ENCODE assay signal across 11 cellular contexts in the genomic region with DNA sequence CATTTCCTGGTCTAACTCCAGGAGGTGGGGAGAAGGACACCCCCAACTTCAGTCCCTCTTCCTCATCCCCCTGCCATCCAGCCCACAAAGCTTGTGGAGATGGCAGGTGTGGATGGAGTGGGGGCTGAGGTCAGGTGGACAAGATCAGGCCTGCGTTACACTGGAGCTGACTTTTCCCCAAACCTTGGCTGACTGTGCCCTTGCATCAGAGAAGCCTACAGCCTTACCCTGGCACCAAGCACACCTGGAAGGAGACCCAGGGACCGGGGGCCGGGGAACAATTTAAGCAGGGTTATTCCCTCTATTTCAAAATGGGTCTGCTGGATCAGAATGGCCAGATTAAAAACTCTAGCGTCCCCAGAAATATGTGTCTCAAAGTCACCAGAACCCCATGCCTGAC. TPM values are rescaled to one million over a fixed set of nuclear protein-coding genes. Genes with fewer than 3 reads are reported as not detected.
DNase-seq lines count a peak whose midpoint lies in the region; ATAC-seq and TF ChIP-seq lines count a peak whose summit lies in the region.
"Had no signal": no experiment of that assay in that cellular context is flagged by ENCODE, and none has a peak within 500 bp of the region (broad histone marks: within the 10 kb centered on the region; RNA-seq: fewer than 3 reads in every experiment).

No MANE protein-coding gene starts in this region.

- H3K27me3 ChIP-seq in RWPE2 (ENCODE audit: insufficient read depth, poor library complexity, severe bottlenecking), result no peaks in the 10 kb centered on the region
- no peaks in the 10 kb centered on the region for H3K27me3 ChIP-seq in skeletal muscle tissue (ENCODE audit: control insufficient read depth in 3 of 3, insufficient read depth in 3 of 3, low read length in 3 of 3)
- H3K27me3 ChIP-seq: upper lobe of right lung had no signal

- H3K36me3 ChIP-seq in RWPE2 (ENCODE audit: low read depth) (peaks cover 4% of the 10 kb centered on the region; the same call in 1 of the 2 replicates), skeletal muscle tissue (ENCODE audit: control insufficient read depth in 3 of 3, insufficient read depth in 3 of 3, low read length in 3 of 3) (no peaks in the 10 kb centered on the region)
- H3K36me3 ChIP-seq: HAP-1, upper lobe of right lung had no signal

- H3K4me3 Mint-ChIP-seq in activated CD4-positive, alpha-beta T cell treated with anti-CD3 and anti-CD28 coated beads, Interleukin-2, amount 10 ng/mL, durations not matched to agents 24 days and 14 days, result peak overlapping the region; percentile 85

- TF ChIP-seq CTCF in RWPE2 (IDR thresholded peaks at IDR 0.05; ENCODE audit: poor library complexity, severe bottlenecking), result no peak

- H3K4me3 ChIP-seq in RWPE2 (ENCODE audit: severe bottlenecking) (no peak overlapping the region), skeletal muscle tissue (ENCODE audit: low read length in 3 of 3) (peak overlapping the region in 2 of 3 donors; percentile 12 to 29)

- peaks cover 5% of the 10 kb centered on the region for H3K36me3 Mint-ChIP-seq in activated CD4-positive, alpha-beta T cell treated with anti-CD3 and anti-CD28 coated beads, Interleukin-2, amount 10 ng/mL, durations not matched to agents 24 days and 14 days (ENCODE audit: low read depth)

- intact Hi-C loops in activated CD4-positive, alpha-beta T cell treated with anti-CD3 and anti-CD28 coated beads, Interleukin-2, amount 10 ng/mL, durations not matched to agents 24 days and 14 days (cut with micrococcal nuclease), result loop anchor here (1.0 kb wide), 1 partner anchor 35 kb away; no protein-coding TSS in a partner anchor

- H3K4me1 ChIP-seq in RWPE2 (ENCODE audit: insufficient read depth, poor library complexity, severe bottlenecking) (peaks cover 21% of the 10 kb centered on the region), skeletal muscle tissue (ENCODE audit: control insufficient read depth in 3 of 3, insufficient read depth in 3 of 3, low read length in 3 of 3) (peaks cover 57 to 91% (median 84%) of the 10 kb centered on the region in 3 donors)

- no peaks in the 10 kb centered on the region for H3K27me3 Mint-ChIP-seq in activated CD4-positive, alpha-beta T cell treated with anti-CD3 and anti-CD28 coated beads, Interleukin-2, amount 10 ng/mL, durations not matched to agents 24 days and 14 days

- no peaks in the 10 kb centered on the region for H3K9me3 Mint-ChIP-seq in activated CD4-positive, alpha-beta T cell treated with anti-CD3 and anti-CD28 coated beads, Interleukin-2, amount 10 ng/mL, durations not matched to agents 24 days and 14 days

- no peak overlapping the region for H3K27ac Mint-ChIP-seq in activated CD4-positive, alpha-beta T cell treated with anti-CD3 and anti-CD28 coated beads, Interleukin-2, amount 10 ng/mL, durations not matched to agents 24 days and 14 days

- H3K4me1 Mint-ChIP-seq in activated CD4-positive, alpha-beta T cell treated with anti-CD3 and anti-CD28 coated beads, Interleukin-2, amount 10 ng/mL, durations not matched to agents 24 days and 14 days, result peaks cover 33% of the 10 kb centered on the region

- H3K9me3 ChIP-seq in RWPE2 (ENCODE audit: severe bottlenecking) (no peaks in the 10 kb centered on the region), skeletal muscle tissue (ENCODE audit: control insufficient read depth in 3 of 3, low read length in 3 of 3) (no peaks in the 10 kb centered on the region)
- H3K9me3 ChIP-seq: HAP-1, upper lobe of right lung had no signal

- no peak for DNase-seq in activated CD4-positive, alpha-beta T cell treated with anti-CD3 and anti-CD28 coated beads, Interleukin-2, amount 10 ng/mL, durations not matched to agents 24 days and 14 days
- DNase-seq in activated CD4-positive, alpha-beta T cell treated with anti-CD3 and anti-CD28 coated beads for 4 hours, result no peak
- DNase-seq in RWPE2 (ENCODE audit: low spot score), result no peak
- no peak for DNase-seq in epithelial cell of prostate (ENCODE audit: low read depth, low spot score)
- DNase-seq in midbrain (lab: John Stamatoyannopoulos, UW), result no peak
- DNase-seq in occipital lobe (lab: John Stamatoyannopoulos, UW), result no peak

- peak overlapping the region; percentile 98 for H3K27ac ChIP-seq in RWPE2 (ENCODE audit: poor library complexity, severe bottlenecking)
- peak overlapping the region; percentile 96 for H3K27ac ChIP-seq in epithelial cell of prostate
- peak overlapping the region; percentile 93 for H3K27ac ChIP-seq in skeletal muscle tissue (ENCODE audit: low read depth, low read length)
- H3K27ac ChIP-seq: HL-60 had no signal

- no peak for ATAC-seq in RWPE2 (ENCODE audit: low read depth)
- no peak for ATAC-seq in HG02798 (IDR thresholded peaks at IDR 0.05; ENCODE audit: poor library complexity, unreplicated experiment)

- peak overlapping the region; percentile 43 to 83 (median 76) for H3K9ac ChIP-seq in skeletal muscle tissue (ENCODE audit: low read depth in 1 of 3, low read length in 3 of 3)

RNA-seq across cellular contexts. Expression of gene TNK2, which starts 14.4 kb away (rescaled TPM):
- 101 and 110 TPM in 2 replicates for total RNA-seq in activated CD4-positive, alpha-beta T cell treated with anti-CD3 and anti-CD28 coated beads, Interleukin-2, amount 10 ng/mL, durations not matched to agents 24 days and 14 days
- total RNA-seq in skeletal muscle tissue, result 9.9 TPM
- total RNA-seq in occipital lobe, result 10.1 TPM
